23 cellular contexts compared by ENCODE assay signal in the genomic region with DNA sequence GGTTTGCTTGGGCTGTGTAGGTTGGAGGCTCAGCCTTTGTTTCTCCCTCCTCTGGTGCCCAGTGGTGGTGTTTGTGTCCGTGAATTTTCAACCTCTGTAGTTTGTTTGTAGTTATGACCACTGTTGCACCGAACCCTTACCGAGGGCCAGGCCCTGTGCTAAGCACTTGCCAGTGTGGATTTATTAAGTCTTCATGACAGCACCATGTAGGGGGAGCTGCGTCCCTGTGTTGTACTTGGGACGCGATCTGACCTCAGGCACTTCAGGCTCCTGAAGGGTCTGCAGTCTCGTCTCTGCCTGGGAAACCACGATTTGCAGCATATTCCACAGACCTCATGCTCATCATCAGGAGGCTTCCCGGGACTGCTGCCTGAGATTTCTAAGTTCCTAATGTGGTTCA.
"Had no signal": no experiment of that assay in that cellular context is flagged by ENCODE, and none has a peak within 500 bp of the region (broad histone marks: within the 10 kb centered on the region; RNA-seq: fewer than 3 reads in every experiment).

No MANE protein-coding gene starts in this region.

- H3K36me3 Mint-ChIP-seq: mesothelial cell of epicardium had no signal

- H3K27me3 ChIP-seq: colonic mucosa, right atrium auricular region, uterus had no signal

- H3K36me3 ChIP-seq: colonic mucosa, right atrium auricular region, uterus had no signal

- H3K4me3 ChIP-seq: colonic mucosa, lung, right atrium auricular region, skin epidermis, uterus had no signal

- H3K27ac Mint-ChIP-seq: activated B cell treated with CpG ODN at 0.5 μM for 24 hours; activated CD4-positive, alpha-beta memory T cell treated with anti-CD3 and anti-CD28 coated beads for 36 hours; activated naive CD4-positive, alpha-beta T cell treated with anti-CD3 and anti-CD28 coated beads, Interleukin-2, amount 10 ng/mL, durations not matched to agents 7 days and 5 days; mesothelial cell of epicardium; nephron; progenitor cell of endocrine pancreas had no signal

- H3K27ac ChIP-seq: colonic mucosa, right atrium auricular region, skin epidermis, uterus had no signal

- H3K9me3 ChIP-seq: colonic mucosa, right atrium auricular region, uterus had no signal

- H3K27me3 Mint-ChIP-seq: activated B cell treated with CpG ODN at 0.5 μM for 24 hours; activated CD4-positive, alpha-beta memory T cell treated with anti-CD3 and anti-CD28 coated beads for 36 hours; activated naive CD4-positive, alpha-beta T cell treated with anti-CD3 and anti-CD28 coated beads, Interleukin-2, amount 10 ng/mL, durations not matched to agents 7 days and 5 days; activated naive CD8-positive, alpha-beta T cell treated with anti-CD3 and anti-CD28 coated beads, Interleukin-2, amount 50 U/mL, for 24 hours; brain; progenitor cell of endocrine pancreas; T-cell had no signal

- DNase-seq: activated B cell treated with CpG ODN at 0.5 μM for 24 hours; activated CD4-positive, alpha-beta memory T cell treated with anti-CD3 and anti-CD28 coated beads for 36 hours; activated CD4-positive, alpha-beta T cell treated with anti-CD3 and anti-CD28 coated beads for 4 hours; activated naive CD4-positive, alpha-beta T cell treated with anti-CD3 and anti-CD28 coated beads, Interleukin-2, amount 10 ng/mL, durations not matched to agents 7 days and 5 days; activated naive CD8-positive, alpha-beta T cell treated with anti-CD3 and anti-CD28 coated beads, Interleukin-2, amount 50 U/mL, for 24 hours; activated T-cell treated with anti-CD3 and anti-CD28 coated beads, Interleukin-2, amount 50 U/mL, for 4 hours; anterior cingulate cortex; caudate nucleus; colonic mucosa; kidney; stimulated activated CD4-positive, alpha-beta T cell treated with anti-CD3 and anti-CD28 coated beads, Interleukin-15, amount 100 ng/mL, for 24 hours; stimulated activated CD4-positive, alpha-beta T cell treated with anti-CD3 and anti-CD28 coated beads, Interleukin-2, amount 100 ng/mL, for 48 hours; T-cell; uterus had no signal

- FAIRE-seq: frontal cortex, kidney had no signal

- H3K9me3 Mint-ChIP-seq: activated B cell treated with CpG ODN at 0.5 μM for 24 hours; activated CD4-positive, alpha-beta memory T cell treated with anti-CD3 and anti-CD28 coated beads for 36 hours; activated naive CD4-positive, alpha-beta T cell treated with anti-CD3 and anti-CD28 coated beads, Interleukin-2, amount 10 ng/mL, durations not matched to agents 7 days and 5 days; activated naive CD8-positive, alpha-beta T cell treated with anti-CD3 and anti-CD28 coated beads, Interleukin-2, amount 50 U/mL, for 24 hours; activated T-cell treated with anti-CD3 and anti-CD28 coated beads, Interleukin-2, amount 50 U/mL, for 4 hours; brain; mesothelial cell of epicardium; nephron; T-cell had no signal

- ATAC-seq: activated naive CD8-positive, alpha-beta T cell treated with anti-CD3 and anti-CD28 coated beads, Interleukin-2, amount 50 U/mL, for 24 hours; activated T-cell treated with anti-CD3 and anti-CD28 coated beads, Interleukin-2, amount 50 U/mL, for 4 hours; left lobe of liver; T-cell had no signal

- H3K4me3 Mint-ChIP-seq: activated B cell treated with CpG ODN at 0.5 μM for 24 hours; activated CD4-positive, alpha-beta memory T cell treated with anti-CD3 and anti-CD28 coated beads for 36 hours; activated naive CD4-positive, alpha-beta T cell treated with anti-CD3 and anti-CD28 coated beads, Interleukin-2, amount 10 ng/mL, durations not matched to agents 7 days and 5 days; activated naive CD8-positive, alpha-beta T cell treated with anti-CD3 and anti-CD28 coated beads, Interleukin-2, amount 50 U/mL, for 24 hours; activated T-cell treated with anti-CD3 and anti-CD28 coated beads, Interleukin-2, amount 50 U/mL, for 4 hours; brain; mesothelial cell of epicardium; nephron; T-cell had no signal
